ENCODE assay signal across 8 cellular contexts in the genomic region with DNA sequence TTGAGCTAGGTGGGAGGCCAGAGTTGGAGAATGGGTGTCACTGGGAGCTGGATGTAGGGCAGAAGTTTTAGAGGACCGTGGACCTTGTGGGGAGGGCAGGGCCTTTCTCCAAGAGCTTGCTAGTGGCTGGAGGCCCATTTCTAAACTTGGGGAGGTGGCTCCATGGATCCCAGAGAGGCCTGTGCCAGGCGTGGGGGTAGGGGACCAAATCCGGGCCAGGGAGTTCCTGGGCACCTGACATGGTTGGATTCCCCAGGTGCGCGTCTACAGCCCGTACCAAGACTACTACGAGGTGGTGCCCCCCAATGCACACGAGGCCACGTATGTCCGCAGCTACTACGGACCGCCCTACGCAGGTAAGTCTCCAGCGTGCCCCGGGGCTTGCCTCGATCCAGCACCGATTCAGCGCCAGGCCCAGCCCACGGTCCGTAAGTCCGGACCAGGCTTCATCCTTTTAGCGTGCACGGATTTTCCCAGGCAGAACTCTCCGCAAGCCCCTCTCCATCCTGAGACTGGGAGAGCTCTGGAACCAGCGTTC. TPM values are rescaled to one million over a fixed set of nuclear protein-coding genes. Genes with fewer than 3 reads are reported as not detected.
DNase-seq lines count a peak whose midpoint lies in the region; ATAC-seq and TF ChIP-seq lines count a peak whose summit lies in the region.

No MANE protein-coding gene starts in this region.

- H3K36me3 ChIP-seq in CD4-positive, alpha-beta memory T cell (ENCODE audit: insufficient read depth, low read length): no peaks in the 10 kb centered on the region
- H3K36me3 ChIP-seq in MM.1S (replicated peaks; ENCODE audit: insufficient read depth, low read length): no peaks in the 10 kb centered on the region
- no peaks in the 10 kb centered on the region for H3K36me3 ChIP-seq in esophagus (ENCODE audit: control insufficient read depth in 2 of 2, insufficient read depth in 2 of 2, low read length in 1 of 2)
- H3K36me3 ChIP-seq in trophoblast cell (ENCODE audit: control insufficient read depth in 1 of 2, insufficient read depth in 2 of 2, low read length in 2 of 2): no peaks in the 10 kb centered on the region

- CTCF ChIA-PET in CD4-positive, alpha-beta memory T cell (lab: Charles Lee; ENCODE audit: partially characterized antibody): interaction anchor here (0.6 to 11.3 kb wide), 27 partner anchors 11 to 353 kb away, joined by 3 to 320 read pairs (median 5); partner anchors contain the start of genes ARHGEF17 and PLEKHB1

- H3K27me3 Mint-ChIP-seq in CD4-positive, alpha-beta memory T cell: no peaks in the 10 kb centered on the region

- DNase-seq in CD4-positive, alpha-beta memory T cell: no peak
- DNase-seq in MM.1S (no peak), trophoblast cell (no peak), SHP77 (lab: John Stamatoyannopoulos, UW) (no peak)
- no peak for DNase-seq in stimulated activated CD8-positive, alpha-beta memory T cell treated with anti-CD3 and anti-CD28 coated beads, Interleukin-4, amount 100 ng/mL, for 48 hours
- no peak for DNase-seq in activated CD8-positive, alpha-beta memory T cell treated with anti-CD3 and anti-CD28 coated beads, Interleukin-2, amount 50 U/mL, for 4 hours

- H2BK12ac ChIP-seq in trophoblast cell (ENCODE audit: low read length): no peak overlapping the region

- H3K4ac ChIP-seq in trophoblast cell (ENCODE audit: low read depth, low read length): peak overlapping the region; percentile 6

- peak overlapping the region in 3 of 7 donors; percentile 37 to 59 (median 41) for H3K27ac Mint-ChIP-seq in CD4-positive, alpha-beta memory T cell

- H3K4me3 ChIP-seq in CD4-positive, alpha-beta memory T cell (ENCODE audit: low read length in 2 of 2): peak overlapping the region in 1 of 2 donors; percentile 34
- H3K4me3 ChIP-seq in MM.1S (ENCODE audit: low read length) (peak overlapping the region; percentile 13; the same call in 1 of the 2 replicates), esophagus (ENCODE audit: low read depth in 1 of 2, low read length in 2 of 2) (peak overlapping the region; percentile 23 to 33), trophoblast cell (ENCODE audit: low read depth, low read length) (peak overlapping the region; percentile 11)

- no peak for TF ChIP-seq CTCF in MM.1S (IDR thresholded peaks at IDR 0.05; ENCODE audit: low read length)

- intact Hi-C loops in CD4-positive, alpha-beta memory T cell (cut with micrococcal nuclease): loop anchor here (1.0 to 2.0 kb wide), 5 partner anchors 13 to 354 kb away; no protein-coding TSS in a partner anchor

- H3K4me1 ChIP-seq in CD4-positive, alpha-beta memory T cell (ENCODE audit: insufficient read depth, low read length): peaks cover 13% of the 10 kb centered on the region
- H3K4me1 ChIP-seq in MM.1S (ENCODE audit: low read length): no peaks in the 10 kb centered on the region
- peaks cover 3 to 5% of the 10 kb centered on the region in 2 donors for H3K4me1 ChIP-seq in esophagus (ENCODE audit: control insufficient read depth in 2 of 2, insufficient read depth in 2 of 2, low read length in 1 of 2)
- peaks cover 8 to 13% of the 10 kb centered on the region in 2 experiments for H3K4me1 ChIP-seq in trophoblast cell (ENCODE audit: control insufficient read depth in 1 of 2, insufficient read depth in 2 of 2, low read length in 2 of 2)

- WGBS in esophagus, 2 donors: 28 to 41% methylated on average over 25 of the region's 25 CpGs
- WGBS in trophoblast cell (ENCODE audit: extremely low coverage, insufficient coverage, insufficient read length): no CpG with 5 or more reads among the region's 25 CpGs

- peaks cover 0 to 2% (median 0%) of the 10 kb centered on the region in 8 donors for H3K9me3 Mint-ChIP-seq in CD4-positive, alpha-beta memory T cell

- no peaks in the 10 kb centered on the region for H4K20me1 ChIP-seq in MM.1S (ENCODE audit: insufficient read depth, low read length)

- no peaks in the 10 kb centered on the region for H3K79me2 ChIP-seq in MM.1S (ENCODE audit: low read length)
- H3K79me2 ChIP-seq in trophoblast cell (ENCODE audit: control insufficient read depth, insufficient read depth, low read length, poor library complexity): no peaks in the 10 kb centered on the region

- no peak overlapping the region for H3K18ac ChIP-seq in trophoblast cell (ENCODE audit: low read length)

- no peak overlapping the region for H3K27ac ChIP-seq in CD4-positive, alpha-beta memory T cell (ENCODE audit: low read depth, low read length)
- H3K27ac ChIP-seq in MM.1S (ENCODE audit: low read length): no peak overlapping the region
- no peak overlapping the region for H3K27ac ChIP-seq in esophagus (ENCODE audit: low read depth in 2 of 2, low read length in 1 of 2)
- H3K27ac ChIP-seq in trophoblast cell (ENCODE audit: low read depth, low read length): no peak overlapping the region

- no peaks in the 10 kb centered on the region for H3F3A ChIP-seq in MM.1S (ENCODE audit: insufficient read depth, low read length)

- no peak for ATAC-seq in GM21360 (IDR thresholded peaks at IDR 0.05; ENCODE audit: unreplicated experiment)

- H3K9me2 ChIP-seq in MM.1S (replicated peaks; ENCODE audit: insufficient read depth, low read length): no peaks in the 10 kb centered on the region

- H3K36me3 Mint-ChIP-seq in CD4-positive, alpha-beta memory T cell: peaks cover 0 to 5% of the 10 kb centered on the region in 2 donors

- no peak overlapping the region for H4K12ac ChIP-seq in trophoblast cell (ENCODE audit: low read depth, low read length)

- H2AFZ ChIP-seq in MM.1S (ENCODE audit: low read length): peak overlapping the region; percentile 46
- peak overlapping the region; percentile 30 for H2AFZ ChIP-seq in trophoblast cell (ENCODE audit: insufficient read depth, low read length, poor library complexity)

- H3K4me2 ChIP-seq in MM.1S (ENCODE audit: low read depth, low read length): peak overlapping the region; percentile 85
- H3K4me2 ChIP-seq in trophoblast cell (ENCODE audit: low read length): peak overlapping the region; percentile 58

- no peaks in the 10 kb centered on the region for H3K9me3 ChIP-seq in CD4-positive, alpha-beta memory T cell (ENCODE audit: control insufficient read depth in 1 of 2, low read length in 2 of 2)
- H3K9me3 ChIP-seq in MM.1S (replicated peaks; ENCODE audit: insufficient read depth, low read length) (no peaks in the 10 kb centered on the region), esophagus (ENCODE audit: control insufficient read depth in 2 of 2, insufficient read depth in 1 of 2, low read depth in 1 of 2, low read length in 1 of 2) (no peaks in the 10 kb centered on the region), trophoblast cell (ENCODE audit: insufficient read depth, low read depth, low read length) (peaks cover 1% of the 10 kb centered on the region)

- peak overlapping the region in 6 of 8 donors; percentile 40 to 56 (median 50) for H3K4me3 Mint-ChIP-seq in CD4-positive, alpha-beta memory T cell

- POLR2A ChIA-PET in CD4-positive, alpha-beta memory T cell (lab: Charles Lee; ENCODE audit: partially characterized antibody): interaction anchor here (0.9 to 3.1 kb wide), 2 partner anchors 35 to 118 kb away, joined by 3 to 15 read pairs; no protein-coding TSS in a partner anchor

- no peaks in the 10 kb centered on the region for H3K79me1 ChIP-seq in trophoblast cell (ENCODE audit: low read length)

- no peak overlapping the region for H2BK120ac ChIP-seq in trophoblast cell (ENCODE audit: insufficient read depth, low read length, poor library complexity)

- H3K9ac ChIP-seq in MM.1S (ENCODE audit: low read length) (no peak overlapping the region), trophoblast cell (ENCODE audit: low read length) (no peak overlapping the region)

- peak overlapping the region; percentile 28 for H4K91ac ChIP-seq in trophoblast cell (ENCODE audit: low read depth, low read length)

- H3K4me1 Mint-ChIP-seq in CD4-positive, alpha-beta memory T cell: peaks cover 7 to 18% (median 10%) of the 10 kb centered on the region in 4 donors

- no peak overlapping the region for H2BK5ac ChIP-seq in trophoblast cell (ENCODE audit: low read depth, low read length, poor library complexity)

- H4K8ac ChIP-seq in trophoblast cell (ENCODE audit: low read depth, low read length): peak overlapping the region; percentile 7

- H3K14ac ChIP-seq in trophoblast cell (ENCODE audit: low read length): peak overlapping the region; percentile 7

- no peak overlapping the region for H3K23ac ChIP-seq in trophoblast cell (ENCODE audit: low read length)

- H2AK5ac ChIP-seq in trophoblast cell (ENCODE audit: low read length): no peak overlapping the region

- H3K27me3 ChIP-seq in CD4-positive, alpha-beta memory T cell (ENCODE audit: insufficient read depth, low read length): no peaks in the 10 kb centered on the region
- H3K27me3 ChIP-seq in MM.1S (replicated peaks; ENCODE audit: insufficient read depth, low read length): no peaks in the 10 kb centered on the region
- H3K27me3 ChIP-seq in esophagus (ENCODE audit: control insufficient read depth in 1 of 2, insufficient read depth in 2 of 2, low read length in 2 of 2): no peaks in the 10 kb centered on the region
- H3K27me3 ChIP-seq in trophoblast cell (ENCODE audit: insufficient read depth, low read length): no peaks in the 10 kb centered on the region

RNA-seq across cellular contexts. Expression of gene PLEKHB1, which starts 14.2 kb away (rescaled TPM):
- total RNA-seq in CD4-positive, alpha-beta memory T cell: 10 to 100 TPM; 53.8 to 63.2 TPM
- polyA plus RNA-seq in CD4-positive, alpha-beta memory T cell: 10 to 100 TPM; 78.4 to 79.1 TPM
- 1 to 10 TPM; 1.1 to 1.3 TPM for polyA plus RNA-seq in esophagus
- polyA plus RNA-seq in trophoblast cell (2013): 0.12 and 0.34 TPM in 2 replicates

Comparison
In these comparisons a context has a peak if more than half of its experiments do, and no peak if none do; other contexts are left out.
1. RNA of gene PLEKHB1, which starts 14.2 kb away (polyA plus RNA-seq): 78.4 to 79.1 TPM in CD4-positive, alpha-beta memory T cell; 1.1 to 1.3 TPM in esophagus; every median in the first group is over 10 times any median in the second.